In genomic region chr17:5075472-5075871, GRCh38 we compare ENCODE assay signal across 1 cellular context.
TF ChIP-seq lines count a peak whose summit lies in the region.

No MANE protein-coding gene starts in this region.

TF ChIP-seq in A549, 52 proteins besides CTCF, POLR2A, EP300 and RAD21:
- TF ChIP-seq HOXB5 (CRISPR knock-in tag; IDR thresholded peaks at IDR 0.05) (peak; percentile 79; the same call in 1 of the 2 replicates), HOXB13 (CRISPR knock-in tag; IDR thresholded peaks at IDR 0.05; ENCODE audit: low read depth) (peak; percentile 85; the same call in 1 of the 2 replicates), ZNF302 (CRISPR knock-in tag; IDR thresholded peaks at IDR 0.05) (peak; percentile 88; the same call in 1 of the 2 replicates), FOXS1 (CRISPR knock-in tag; IDR thresholded peaks at IDR 0.05) (peak; percentile 72; the same call in 1 of the 2 replicates), EHF (CRISPR knock-in tag; IDR thresholded peaks at IDR 0.05) (peak; percentile 93)
